ENCODE assay signal across 11 cellular contexts in the genomic region with DNA sequence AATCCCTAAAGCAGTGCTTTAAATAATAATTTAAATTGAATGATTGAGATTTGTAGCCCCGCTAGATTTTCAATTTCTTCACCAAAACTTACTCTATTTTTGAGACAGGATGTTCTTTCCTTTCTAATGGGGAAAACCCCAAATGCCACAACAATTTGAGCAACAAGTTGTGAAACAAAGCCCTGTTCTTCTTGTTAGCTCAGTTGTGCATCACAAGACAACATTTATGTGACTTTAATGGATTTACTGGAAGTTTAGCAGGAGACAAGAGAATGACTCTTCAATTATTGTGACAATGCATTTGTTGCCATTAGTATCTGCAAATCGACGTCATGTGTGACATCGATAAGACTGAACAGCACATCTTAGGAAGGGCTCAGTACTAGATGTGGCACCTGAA.
"Had no signal": no experiment of that assay in that cellular context is flagged by ENCODE, and none has a peak within 500 bp of the region (broad histone marks: within the 10 kb centered on the region; RNA-seq: fewer than 3 reads in every experiment).

No MANE protein-coding gene starts in this region.

- DNase-seq: activated CD4-positive, alpha-beta memory T cell treated with anti-CD3 and anti-CD28 coated beads for 36 hours; activated gamma-delta T cell treated with Interleukin-2 at 50 U/mL for 16 hours; activated naive CD8-positive, alpha-beta T cell treated with anti-CD3 and anti-CD28 coated beads for 36 hours; activated T-cell treated with anti-CD3 and anti-CD28 coated beads, Interleukin-2, amount 50 U/mL, for 4 hours; aorta; esophagus squamous epithelium; kidney; midbrain had no signal

- H3K9ac ChIP-seq: parathyroid adenoma had no signal

- H3K27me3 ChIP-seq: esophagus squamous epithelium, right atrium auricular region had no signal

- H3K9me3 ChIP-seq: esophagus squamous epithelium, right atrium auricular region had no signal

- H3K4me1 ChIP-seq: esophagus squamous epithelium, parathyroid adenoma, right atrium auricular region had no signal

- ATAC-seq: activated T-cell treated with anti-CD3 and anti-CD28 coated beads, Interleukin-2, amount 50 U/mL, for 4 hours had no signal

- H3K4me2 ChIP-seq: smooth muscle cell had no signal

- H3K79me2 ChIP-seq: parathyroid adenoma had no signal

- H3K36me3 ChIP-seq: esophagus squamous epithelium, right atrium auricular region had no signal

- H3K27ac ChIP-seq: parathyroid adenoma, right atrium auricular region had no signal

- H2AFZ ChIP-seq: parathyroid adenoma had no signal

- H3K4me3 ChIP-seq: esophagus squamous epithelium, right atrium auricular region, smooth muscle cell had no signal
